In genomic region chr1:229509576-229509975, GRCh38 we compare ENCODE assay signal across 12 cellular contexts. TPM values are rescaled to one million over a fixed set of nuclear protein-coding genes. Genes with fewer than 3 reads are reported as not detected.
DNase-seq lines count a peak whose midpoint lies in the region; ATAC-seq, FAIRE-seq and TF ChIP-seq lines count a peak whose summit lies in the region.
"Had no signal": no experiment of that assay in that cellular context is flagged by ENCODE, and none has a peak within 500 bp of the region (broad histone marks: within the 10 kb centered on the region; RNA-seq: fewer than 3 reads in every experiment).

No MANE protein-coding gene starts in this region.

- no peak for TF ChIP-seq POLR2A in NB4 (IDR thresholded peaks at IDR 0.05; ENCODE audit: extremely low read depth, insufficient read length)
- no peak for TF ChIP-seq POLR2A in upper lobe of left lung (IDR thresholded peaks at IDR 0.05)

- peaks cover 4% of the 10 kb centered on the region for H3K27me3 Mint-ChIP-seq in neural progenitor cell (ENCODE audit: insufficient read depth, low read depth)

- FAIRE-seq in bronchial epithelial cell (lab: Jason Lieb, UNC) (no peak), small intestine (lab: Jason Lieb, UNC) (no peak)
- FAIRE-seq: GM12892 had no signal

- H3K4me1 ChIP-seq in neural progenitor cell (peaks cover 9% of the 10 kb centered on the region), small intestine (ENCODE audit: control insufficient read depth in 2 of 2, insufficient read depth in 1 of 2, low read depth in 1 of 2, low read length in 1 of 2) (peaks cover 0 to 4% of the 10 kb centered on the region in 2 donors), upper lobe of left lung (peaks cover 8 to 24% (median 16%) of the 10 kb centered on the region in 4 donors)

- H3K36me3 ChIP-seq in bronchial epithelial cell (ENCODE audit: control insufficient read depth, insufficient read depth, low read length) (no peaks in the 10 kb centered on the region), neural progenitor cell (no peaks in the 10 kb centered on the region), small intestine (ENCODE audit: control insufficient read depth in 2 of 2, insufficient read depth in 2 of 2, low read length in 2 of 2) (no peaks in the 10 kb centered on the region), upper lobe of left lung (no peaks in the 10 kb centered on the region)

- TF ChIP-seq EP300 in upper lobe of left lung (IDR thresholded peaks at IDR 0.05): no peak

- no peak overlapping the region for H3K27ac Mint-ChIP-seq in neural progenitor cell

- no peak overlapping the region for H3K9ac ChIP-seq in neural progenitor cell

- DNase-seq in NCI-H2107 treated with DMSO at 0.1 percent for 48 hours (lab: John Stamatoyannopoulos, UW; ENCODE audit: unreplicated experiment) (peak; percentile 43), NCI-H2107 (lab: John Stamatoyannopoulos, UW) (no peak), NB4 (ENCODE audit: low read depth) (peak; percentile 84), bronchial epithelial cell (ENCODE audit: low read depth) (peak; percentile 93), neural progenitor cell (ENCODE audit: low spot score) (no peak), Ammon's horn (ENCODE audit: low spot score) (no peak), small intestine (no peak), upper lobe of left lung (no peak)
- DNase-seq: psoas muscle, T1000 had no signal

- H3K27me3 ChIP-seq in bronchial epithelial cell (ENCODE audit: control insufficient read depth, insufficient read depth, low read length) (no peaks in the 10 kb centered on the region), neural progenitor cell (no peaks in the 10 kb centered on the region), small intestine (ENCODE audit: control insufficient read depth in 2 of 2, insufficient read depth in 2 of 2, low read length in 2 of 2) (no peaks in the 10 kb centered on the region), upper lobe of left lung (no peaks in the 10 kb centered on the region)

- no peak overlapping the region for H3K4me2 ChIP-seq in neural progenitor cell

- H3K36me3 Mint-ChIP-seq in neural progenitor cell: no peaks in the 10 kb centered on the region

- no peak overlapping the region for H3K4me3 ChIP-seq in NB4 (ENCODE audit: low read depth, low read length)
- no peak overlapping the region for H3K4me3 ChIP-seq in bronchial epithelial cell (ENCODE audit: low read depth, low read length)
- H3K4me3 ChIP-seq in neural progenitor cell: no peak overlapping the region
- H3K4me3 ChIP-seq in small intestine (ENCODE audit: low read depth in 1 of 2, low read length in 2 of 2): no peak overlapping the region
- H3K4me3 ChIP-seq in upper lobe of left lung: no peak overlapping the region

- H3K4me1 Mint-ChIP-seq in neural progenitor cell: peaks cover 23% of the 10 kb centered on the region

- no peaks in the 10 kb centered on the region for H3K9me3 Mint-ChIP-seq in neural progenitor cell

- no peak for ATAC-seq in upper lobe of left lung (ENCODE audit: low FRiP score in 2 of 2)

- H3K27ac ChIP-seq in neural progenitor cell (no peak overlapping the region), small intestine (ENCODE audit: low read depth in 1 of 2, low read length in 1 of 2) (no peak overlapping the region), upper lobe of left lung (no peak overlapping the region)

- H3F3A ChIP-seq in neural progenitor cell (ENCODE audit: low read depth): peaks cover 6% of the 10 kb centered on the region

- H2AFZ ChIP-seq in neural progenitor cell (replicated peaks): no peak overlapping the region

- H3K4me3 Mint-ChIP-seq in neural progenitor cell: peak overlapping the region; percentile 95

- H4K20me1 ChIP-seq in neural progenitor cell (ENCODE audit: low read depth): no peaks in the 10 kb centered on the region

- 80 to 87% (median 83%) methylated on average over 2 of the region's 2 CpGs for WGBS in small intestine, 3 donors
- 46 to 56% methylated on average over 2 of the region's 2 CpGs for WGBS in upper lobe of left lung, 2 donors

- no peaks in the 10 kb centered on the region for H3K9me3 ChIP-seq in neural progenitor cell (ENCODE audit: low read depth)
- H3K9me3 ChIP-seq in small intestine (ENCODE audit: control insufficient read depth, low read depth): no peaks in the 10 kb centered on the region
- H3K9me3 ChIP-seq in upper lobe of left lung: no peaks in the 10 kb centered on the region
- H3K9me3 ChIP-seq: HAP-1, psoas muscle had no signal

- H3K79me2 ChIP-seq in neural progenitor cell (ENCODE audit: low read depth): peaks cover 32% of the 10 kb centered on the region

- TF ChIP-seq CTCF in NB4 (IDR thresholded peaks at IDR 0.05; ENCODE audit: low read depth, low read length) (no peak), bronchial epithelial cell (IDR thresholded peaks at IDR 0.05; ENCODE audit: insufficient read depth, low read length, severe bottlenecking) (no peak), neural progenitor cell (IDR thresholded peaks at IDR 0.05) (no peak), upper lobe of left lung (IDR thresholded peaks at IDR 0.05) (no peak)

RNA-seq across cellular contexts. Expression of gene NUP133, which starts 1.4 kb away (rescaled TPM):
- total RNA-seq in bronchial epithelial cell: 22.7 and 23.4 TPM in 2 replicates
- total RNA-seq in neural progenitor cell (ENCODE audit: low replicate concordance): 65.3 and 89.3 TPM in 2 replicates
- 10 to 100 TPM in 1 of 3 donors, 1 to 10 TPM in 2; 7.4 to 14.0 (median 9.5) TPM for polyA plus RNA-seq in small intestine
- 10 to 100 TPM in 5 of 6 donors, 1 to 10 TPM in 1; 6.2 to 71.2 (median 28.3) TPM for total RNA-seq in upper lobe of left lung

RNA-seq across cellular contexts. Expression of gene ABCB10, which starts 48.9 kb away (rescaled TPM):
- total RNA-seq in bronchial epithelial cell (13.6 and 17.6 TPM in 2 replicates), neural progenitor cell (ENCODE audit: low replicate concordance) (11.6 and 11.9 TPM in 2 replicates), upper lobe of left lung (10 to 100 TPM; 11.1 to 21.3 (median 17.7) TPM)
- polyA plus RNA-seq in small intestine: 10 to 100 TPM in 2 of 3 donors, 1 to 10 TPM in 1; 7.8 to 11.4 (median 11.2) TPM

Comparison
In these comparisons a context has a peak if more than half of its experiments do, and no peak if none do; other contexts are left out.
1. DNase-seq: peak in NCI-H2107 treated with DMSO at 0.1 percent for 48 hours (single experiment), NB4 (single experiment) and bronchial epithelial cell (single experiment); none in NCI-H2107 (single experiment), neural progenitor cell (single experiment), Ammon's horn (single experiment), small intestine (single experiment) and upper lobe of left lung (0 of 2).